ENCODE assay signal across 19 cellular contexts in genomic region chr6:124822118-124822746, GRCh38.
DNase-seq lines count a peak whose midpoint lies in the region; ATAC-seq and TF ChIP-seq lines count a peak whose summit lies in the region.
"Had no signal": no experiment of that assay in that cellular context is flagged by ENCODE, and none has a peak within 500 bp of the region (broad histone marks: within the 10 kb centered on the region; RNA-seq: fewer than 3 reads in every experiment).

No MANE protein-coding gene starts in this region.

- DNase-seq in CD1c-positive myeloid dendritic cell (ENCODE audit: extremely low spot score) (peak; percentile 6), NCI-H69 (lab: John Stamatoyannopoulos, UW) (peak; percentile 92), medulla oblongata (ENCODE audit: extremely low spot score) (peak; percentile 48), sigmoid colon (no peak), NCI-H1436 (lab: John Stamatoyannopoulos, UW) (no peak), SHP77 (lab: John Stamatoyannopoulos, UW) (no peak)
- DNase-seq: CD4-positive, alpha-beta memory T cell; COR-L47; DMS53; KBM-7; NCI-H1105 treated with DMSO at 0.1 percent for 48 hours; NCI-H2029 treated with DMSO at 0.1 percent for 48 hours; NCI-H2227 treated with DMSO at 0.1 percent for 48 hours; NCI-H526 treated with DMSO at 0.1 percent for 48 hours; PC-3 had no signal

- no peaks in the 10 kb centered on the region for H3K27me3 ChIP-seq in sigmoid colon
- H3K27me3 ChIP-seq: BLaER1 had no signal

- H3K9me3 ChIP-seq in sigmoid colon, result no peaks in the 10 kb centered on the region
- H3K9me3 ChIP-seq: BLaER1, SJCRH30 had no signal

- H3K27ac ChIP-seq in sigmoid colon, result peak overlapping the region in 3 of 4 donors; percentile 26 to 74 (median 66)
- H3K27ac ChIP-seq: BLaER1, SJCRH30 had no signal

- TF ChIP-seq EP300 in sigmoid colon (IDR thresholded peaks at IDR 0.05), result no peak

- no peak for ATAC-seq in HG03439 (IDR thresholded peaks at IDR 0.05; ENCODE audit: unreplicated experiment)
- ATAC-seq: PC-3, SK-N-SH treated with all-trans-retinoic acid at 6 μM for 48 hours had no signal

- WGBS in sigmoid colon, 2 donors, result 83 to 96% methylated on average over 1 of the region's 1 CpG

- no peak overlapping the region for H3K4me3 ChIP-seq in sigmoid colon
- H3K4me3 ChIP-seq: BLaER1, SJCRH30 had no signal

- H3K4me1 ChIP-seq in sigmoid colon, result peaks cover 0 to 28% (median 22%) of the 10 kb centered on the region in 4 donors
- H3K4me1 ChIP-seq: BLaER1, SJCRH30 had no signal

- TF ChIP-seq POLR2A in sigmoid colon (IDR thresholded peaks at IDR 0.05), result no peak

- TF ChIP-seq CTCF in sigmoid colon (IDR thresholded peaks at IDR 0.05), result no peak

- no peaks in the 10 kb centered on the region for H3K36me3 ChIP-seq in sigmoid colon
- H3K36me3 ChIP-seq: BLaER1, SJCRH30 had no signal

- intact Hi-C loops in sigmoid colon (cut with DNase I), result no loop called here

Comparison
In these comparisons a context has a peak if more than half of its experiments do, and no peak if none do; other contexts are left out.
1. DNase-seq: peak in CD1c-positive myeloid dendritic cell (single experiment), NCI-H69 (single experiment) and medulla oblongata (single experiment); none in sigmoid colon (single experiment), NCI-H1436 (single experiment) and SHP77 (0 of 2).